In genomic region chr4:143281507-143282169, GRCh38 we compare ENCODE assay signal across 15 cellular contexts. TPM values are rescaled to one million over a fixed set of nuclear protein-coding genes. Genes with fewer than 3 reads are reported as not detected.
A peak's percentile ranks its signal among the peaks of the same experiment; 100 is the strongest.
DNase-seq lines count a peak whose midpoint lies in the region; ATAC-seq and TF ChIP-seq lines count a peak whose summit lies in the region.
"Had no signal": no experiment of that assay in that cellular context is flagged by ENCODE, and none has a peak within 500 bp of the region (broad histone marks: within the 10 kb centered on the region; RNA-seq: fewer than 3 reads in every experiment).

No MANE protein-coding gene starts in this region.

- TF ChIP-seq CTCF in fibroblast of mammary gland (conservative IDR thresholded peaks at IDR 0.05; ENCODE audit: control insufficient read depth, insufficient read depth, low read depth, low read length) (no peak), transverse colon (IDR thresholded peaks at IDR 0.05) (no peak)

- no peaks in the 10 kb centered on the region for H3K36me3 Mint-ChIP-seq in activated naive CD4-positive, alpha-beta T cell treated with anti-CD3 and anti-CD28 coated beads, Interleukin-2, amount 10 ng/mL, durations not matched to agents 7 days and 5 days
- H3K36me3 Mint-ChIP-seq: stimulated activated naive B cell treated with anti-CD40 and anti-IgM and Interleukin-4, amounts not matched to agents 10 μg/mL and 1 μg/mL and 100 μg/mL, for 72 hours had no signal

- H3K4me1 Mint-ChIP-seq in activated naive CD4-positive, alpha-beta T cell treated with anti-CD3 and anti-CD28 coated beads, Interleukin-2, amount 10 ng/mL, durations not matched to agents 7 days and 5 days: no peaks in the 10 kb centered on the region
- H3K4me1 Mint-ChIP-seq: activated CD4-positive, alpha-beta T cell treated with anti-CD3 and anti-CD28 coated beads, Interleukin-2, amount 10 ng/mL, durations not matched to agents 7 days and 5 days; stimulated activated naive B cell treated with anti-CD40 and anti-IgM and Interleukin-4, amounts not matched to agents 10 μg/mL and 1 μg/mL and 100 μg/mL, for 72 hours had no signal

- H3K36me3 ChIP-seq in transverse colon: no peaks in the 10 kb centered on the region
- H3K36me3 ChIP-seq: gastroesophageal sphincter had no signal

- no peak for TF ChIP-seq POLR2A in transverse colon (IDR thresholded peaks at IDR 0.05)

- intact Hi-C loops in transverse colon (cut with DNase I; ENCODE audit: low total_unique reads): no loop called here

- no peak overlapping the region for H3K4me3 Mint-ChIP-seq in activated naive CD4-positive, alpha-beta T cell treated with anti-CD3 and anti-CD28 coated beads, Interleukin-2, amount 10 ng/mL, durations not matched to agents 7 days and 5 days
- H3K4me3 Mint-ChIP-seq: activated CD4-positive, alpha-beta T cell treated with anti-CD3 and anti-CD28 coated beads, Interleukin-2, amount 10 ng/mL, durations not matched to agents 7 days and 5 days; stimulated activated naive B cell treated with anti-CD40 and anti-IgM and Interleukin-4, amounts not matched to agents 10 μg/mL and 1 μg/mL and 100 μg/mL, for 72 hours had no signal

- 82 to 90% methylated on average over 3 to 4 of the region's 4 CpGs for WGBS in transverse colon (ENCODE audit: low coverage in 1 of 2), 2 donors

- no peaks in the 10 kb centered on the region for H3K9me3 ChIP-seq in transverse colon
- H3K9me3 ChIP-seq: gastroesophageal sphincter had no signal

- peak; percentile 22 for DNase-seq in fibroblast of mammary gland (ENCODE audit: low read depth)
- no peak for DNase-seq in cerebellar cortex (ENCODE audit: low spot score)
- DNase-seq in activated naive CD4-positive, alpha-beta T cell treated with anti-CD3 and anti-CD28 coated beads, Interleukin-2, amount 10 ng/mL, durations not matched to agents 7 days and 5 days: no peak
- DNase-seq in transverse colon: no peak
- DNase-seq: activated CD4-positive, alpha-beta T cell treated with anti-CD3 and anti-CD28 coated beads, Interleukin-2, amount 10 ng/mL, durations not matched to agents 7 days and 5 days; kidney; stimulated activated CD4-positive, alpha-beta T cell treated with anti-CD3 and anti-CD28 coated beads, Interleukin-4, amount 100 ng/mL, for 1 hour; stimulated activated naive B cell treated with anti-CD40 and anti-IgM and Interleukin-4, amounts not matched to agents 10 μg/mL and 1 μg/mL and 100 μg/mL, for 72 hours; T-helper 2 cell had no signal

- ATAC-seq in GM18520 (IDR thresholded peaks at IDR 0.05; ENCODE audit: unreplicated experiment) (peak; percentile 65), GM21825 (IDR thresholded peaks at IDR 0.05; ENCODE audit: unreplicated experiment) (peak; percentile 81), HG03378 (IDR thresholded peaks at IDR 0.05; ENCODE audit: unreplicated experiment) (peak; percentile 75), GM18861 (IDR thresholded peaks at IDR 0.05; ENCODE audit: unreplicated experiment) (no peak)
- ATAC-seq: stimulated activated naive B cell treated with anti-CD40 and anti-IgM and Interleukin-4, amounts not matched to agents 10 μg/mL and 1 μg/mL and 100 μg/mL, for 72 hours had no signal

- no peaks in the 10 kb centered on the region for H3K27me3 ChIP-seq in transverse colon
- H3K27me3 ChIP-seq: gastroesophageal sphincter had no signal

- in situ Hi-C loops in transverse colon (cut with MboI; ENCODE audit: low pct_ligation_motif_present in 1 of 4, low pct_unique_long_range_greater_than_20kb in 1 of 4, low sequenced_read_pairs in 3 of 4): no loop called here

- no peak for TF ChIP-seq EP300 in transverse colon (IDR thresholded peaks at IDR 0.05; ENCODE audit: low read depth)

- H3K9me3 Mint-ChIP-seq in activated naive CD4-positive, alpha-beta T cell treated with anti-CD3 and anti-CD28 coated beads, Interleukin-2, amount 10 ng/mL, durations not matched to agents 7 days and 5 days: no peaks in the 10 kb centered on the region
- H3K9me3 Mint-ChIP-seq: activated CD4-positive, alpha-beta T cell treated with anti-CD3 and anti-CD28 coated beads, Interleukin-2, amount 10 ng/mL, durations not matched to agents 7 days and 5 days; activated T-helper 2 cell treated with anti-CD3 and anti-CD28 coated beads, Interferon-gamma antibody, Interleukin-2, Interleukin-4, amounts not matched to agents 10 μg/mL and 5 μg/mL and 100 μg/mL, durations not matched to agents 14 hours and 24 hours and 36 hours; stimulated activated naive B cell treated with anti-CD40 and anti-IgM and Interleukin-4, amounts not matched to agents 10 μg/mL and 1 μg/mL and 100 μg/mL, for 72 hours had no signal

- CTCF ChIA-PET in activated naive CD4-positive, alpha-beta T cell treated with anti-CD3 and anti-CD28 coated beads, Interleukin-2, amount 10 ng/mL, durations not matched to agents 7 days and 5 days (lab: Charles Lee): no interaction called here

- no peak overlapping the region for H3K27ac Mint-ChIP-seq in activated naive CD4-positive, alpha-beta T cell treated with anti-CD3 and anti-CD28 coated beads, Interleukin-2, amount 10 ng/mL, durations not matched to agents 7 days and 5 days
- H3K27ac Mint-ChIP-seq: activated CD4-positive, alpha-beta T cell treated with anti-CD3 and anti-CD28 coated beads, Interleukin-2, amount 10 ng/mL, durations not matched to agents 7 days and 5 days; activated T-helper 2 cell treated with anti-CD3 and anti-CD28 coated beads, Interferon-gamma antibody, Interleukin-2, Interleukin-4, amounts not matched to agents 10 μg/mL and 5 μg/mL and 100 μg/mL, durations not matched to agents 14 hours and 24 hours and 36 hours; stimulated activated naive B cell treated with anti-CD40 and anti-IgM and Interleukin-4, amounts not matched to agents 10 μg/mL and 1 μg/mL and 100 μg/mL, for 72 hours had no signal

- H3K4me1 ChIP-seq in transverse colon: peaks cover 0 to 5% (median 0%) of the 10 kb centered on the region in 4 donors

- no peak overlapping the region for H3K4me3 ChIP-seq in fibroblast of mammary gland (ENCODE audit: control insufficient read depth, low read depth, low read length)
- H3K4me3 ChIP-seq in transverse colon: no peak overlapping the region
- H3K4me3 ChIP-seq: gastroesophageal sphincter had no signal

- peak overlapping the region in 2 of 4 donors; percentile 4 to 14 for H3K27ac ChIP-seq in transverse colon

- H3K27me3 Mint-ChIP-seq in activated naive CD4-positive, alpha-beta T cell treated with anti-CD3 and anti-CD28 coated beads, Interleukin-2, amount 10 ng/mL, durations not matched to agents 7 days and 5 days: peaks cover 4% of the 10 kb centered on the region
- H3K27me3 Mint-ChIP-seq: stimulated activated naive B cell treated with anti-CD40 and anti-IgM and Interleukin-4, amounts not matched to agents 10 μg/mL and 1 μg/mL and 100 μg/mL, for 72 hours had no signal

RNA-seq across cellular contexts. Expression of gene GAB1, which starts 55.0 kb away (rescaled TPM):
- 10 to 100 TPM; 33.0 to 72.7 (median 62.2) TPM for total RNA-seq in transverse colon
